18 cellular contexts compared by ENCODE assay signal in the genomic region with DNA sequence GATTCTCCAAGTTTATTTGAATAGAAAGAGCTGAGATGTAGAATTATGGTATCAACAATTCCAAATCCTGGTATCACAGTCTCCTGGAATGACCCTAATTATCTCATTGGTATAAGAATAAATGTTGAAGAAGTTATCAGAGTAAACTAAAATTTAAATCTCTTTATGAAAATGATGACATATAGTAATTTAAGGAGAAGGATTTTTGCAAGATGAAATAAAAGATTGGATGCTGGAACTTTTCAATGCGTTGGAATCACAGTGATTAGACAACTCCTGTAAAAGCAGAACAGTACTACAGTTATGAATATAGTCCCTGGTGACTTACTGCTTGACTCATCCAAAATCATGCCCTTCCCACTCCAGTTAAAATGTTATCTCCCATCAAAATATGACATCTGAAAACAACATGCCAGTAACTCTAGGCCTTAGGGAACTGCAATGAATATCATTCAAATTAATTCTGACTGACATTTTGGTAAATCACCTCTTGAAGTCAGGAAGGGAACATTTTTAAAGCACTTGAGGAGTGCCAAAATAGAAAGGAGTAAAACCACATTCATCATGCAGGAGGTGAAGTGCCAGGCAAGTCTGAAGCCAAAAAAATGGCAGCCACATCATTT.
DNase-seq lines count a peak whose midpoint lies in the region; TF ChIP-seq lines count a peak whose summit lies in the region.
"Had no signal": no experiment of that assay in that cellular context is flagged by ENCODE, and none has a peak within 500 bp of the region (broad histone marks: within the 10 kb centered on the region; RNA-seq: fewer than 3 reads in every experiment).

No MANE protein-coding gene starts in this region.

- DNase-seq in NCI-H187 (lab: John Stamatoyannopoulos, UW) (peak; percentile 1 to 3), NCI-H187 treated with DMSO at 0.1 percent for 48 hours (lab: John Stamatoyannopoulos, UW) (no peak), NCI-H1105 (lab: John Stamatoyannopoulos, UW) (peak; percentile 26), amniotic stem cell (lab: John Stamatoyannopoulos, UW) (peak; percentile 3), putamen (ENCODE audit: low spot score) (peak; percentile 67), RWPE1 (ENCODE audit: low spot score) (no peak), HT-29 (ENCODE audit: low spot score) (no peak), CD1c-positive myeloid dendritic cell (ENCODE audit: extremely low spot score) (no peak)
- DNase-seq: CD8-positive, alpha-beta memory T cell; DMS 273 treated with DMSO at 0.1 percent for 48 hours; EL; HFFc6; NCI-H1694; NCI-H2171 treated with DMSO at 0.1 percent for 48 hours; NCI-H526; SHP77 treated with DMSO at 0.1 percent for 48 hours; T-helper 1 cell had no signal

- H3K27ac ChIP-seq in RWPE1 = no peak overlapping the region
- H3K27ac ChIP-seq: BLaER1 had no signal

- POLR2A ChIA-PET in RWPE1 (lab: Yijun Ruan, JAX; ENCODE audit: low non-redundant PET) = no interaction called here

- no peak for TF ChIP-seq CTCF in RWPE1 (conservative IDR thresholded peaks at IDR 0.05; ENCODE audit: low read depth)

- CTCF ChIA-PET in RWPE1 (lab: Yijun Ruan, JAX) = no interaction called here

Comparison
In these comparisons a context has a peak if more than half of its experiments do, and no peak if none do; other contexts are left out.
1. DNase-seq: peak in NCI-H187 (2 of 2), NCI-H1105 (single experiment), amniotic stem cell (single experiment) and putamen (single experiment); none in NCI-H187 treated with DMSO at 0.1 percent for 48 hours (single experiment), RWPE1 (single experiment), HT-29 (single experiment) and CD1c-positive myeloid dendritic cell (single experiment).